ENCODE assay signal across 8 cellular contexts in the genomic region with DNA sequence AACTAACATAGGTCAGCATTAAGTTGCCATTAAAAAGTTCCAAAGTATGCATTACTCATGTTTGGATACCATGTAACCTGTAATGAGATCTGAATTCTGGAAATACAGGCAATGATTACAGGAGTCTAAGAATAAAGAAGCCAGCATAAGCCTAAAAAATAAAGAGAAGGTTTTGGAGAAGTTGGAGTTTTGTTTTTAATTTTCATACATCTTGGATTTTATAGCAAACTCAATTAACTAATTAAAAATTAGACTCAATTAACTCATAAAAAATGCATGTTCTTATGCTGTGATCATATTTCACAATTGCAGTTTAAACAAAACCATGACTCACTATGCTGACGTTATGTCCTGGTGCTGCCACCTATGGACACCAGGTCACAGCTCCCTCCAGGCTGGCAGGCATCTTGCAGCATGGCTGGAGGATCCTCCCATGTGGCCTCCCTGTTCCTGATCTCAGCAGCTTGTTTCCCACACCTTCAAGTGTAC.
DNase-seq lines count a peak whose midpoint lies in the region; ATAC-seq and TF ChIP-seq lines count a peak whose summit lies in the region.

No MANE protein-coding gene starts in this region.

- in situ Hi-C loops in astrocyte of the spinal cord (cut with HindIII; ENCODE audit: low sequenced_read_pairs), result no loop called here

- H3K27ac ChIP-seq in A673 (ENCODE audit: low read depth, low read length, poor library complexity, severe bottlenecking) (no peak overlapping the region), coronary artery (no peak overlapping the region)

- POLR2A ChIA-PET in A673 (lab: Charles Lee; ENCODE audit: low non-redundant PET), result no interaction called here

- ATAC-seq in GM18498 (IDR thresholded peaks at IDR 0.05; ENCODE audit: unreplicated experiment), result peak; percentile 60
- peak; percentile 100 for ATAC-seq in left colon
- ATAC-seq in omental fat pad (ENCODE audit: low FRiP score), result no peak
- no peak for ATAC-seq in GM21423 (IDR thresholded peaks at IDR 0.05; ENCODE audit: unreplicated experiment)

- H3K4me3 ChIP-seq in A673 (ENCODE audit: low read depth, low read length, poor library complexity, severe bottlenecking) (no peak overlapping the region), astrocyte of the spinal cord (ENCODE audit: low read depth, low read length) (no peak overlapping the region), coronary artery (no peak overlapping the region)

- TF ChIP-seq CTCF in A673 (conservative IDR thresholded peaks at IDR 0.05; ENCODE audit: low read depth, low read length) (peak; percentile 38), astrocyte of the spinal cord (IDR thresholded peaks at IDR 0.05; ENCODE audit: low read depth, low read length) (peak; percentile 51), coronary artery (IDR thresholded peaks at IDR 0.05) (no peak), omental fat pad (IDR thresholded peaks at IDR 0.05) (no peak)

- CTCF ChIA-PET in A673 (lab: Charles Lee), result interaction anchor here (1.0 kb wide), 1 partner anchor 505 kb away, joined by 3 read pairs; no protein-coding TSS in a partner anchor

- no peaks in the 10 kb centered on the region for H3K9me3 ChIP-seq in A673 (ENCODE audit: low read depth, low read length, poor library complexity, severe bottlenecking)

- no peaks in the 10 kb centered on the region for H3K36me3 ChIP-seq in A673 (ENCODE audit: insufficient read depth, low read length, poor library complexity, severe bottlenecking)

- intact Hi-C loops in A673 (cut with micrococcal nuclease; ENCODE audit: unreplicated experiment), result loop anchor here (5.0 kb wide), 1 partner anchor 175 kb away; no protein-coding TSS in a partner anchor
- intact Hi-C loops in left colon (cut with DNase I, micrococcal nuclease), result no loop called here

- H3K27me3 ChIP-seq in A673 (replicated peaks; ENCODE audit: insufficient read depth, low read depth, low read length, poor library complexity), result no peaks in the 10 kb centered on the region

- peak; percentile 25 for DNase-seq in A673 (ENCODE audit: low spot score)
- DNase-seq in NCI-H146 (lab: John Stamatoyannopoulos, UW), result peak; percentile 93
- DNase-seq in astrocyte of the spinal cord (ENCODE audit: low read depth, low spot score), result peak; percentile 80
- peak; percentile 71 for DNase-seq in left colon
- DNase-seq in coronary artery (ENCODE audit: low spot score), result no peak
- no peak for DNase-seq in omental fat pad (ENCODE audit: low spot score)

- no TSS peak for BruUV-seq in A673 (replicated peaks; lab: Mats Ljungman, UMichigan)

- no peaks in the 10 kb centered on the region for H3K4me1 ChIP-seq in A673 (ENCODE audit: insufficient read depth, low read length, poor library complexity, severe bottlenecking)

Comparison
In these comparisons a context has a peak if more than half of its experiments do, and no peak if none do; other contexts are left out.
1. DNase-seq: peak in A673 (single experiment), NCI-H146 (single experiment), astrocyte of the spinal cord (single experiment) and left colon (2 of 2); none in coronary artery (single experiment) and omental fat pad (single experiment).
2. CTCF ChIP-seq: peak in A673 (single experiment) and astrocyte of the spinal cord (single experiment); none in coronary artery (single experiment) and omental fat pad (0 of 3).
3. ATAC-seq: peak in GM18498 (single experiment) and left colon (single experiment); none in omental fat pad (single experiment) and GM21423 (single experiment).